In the genomic region with DNA sequence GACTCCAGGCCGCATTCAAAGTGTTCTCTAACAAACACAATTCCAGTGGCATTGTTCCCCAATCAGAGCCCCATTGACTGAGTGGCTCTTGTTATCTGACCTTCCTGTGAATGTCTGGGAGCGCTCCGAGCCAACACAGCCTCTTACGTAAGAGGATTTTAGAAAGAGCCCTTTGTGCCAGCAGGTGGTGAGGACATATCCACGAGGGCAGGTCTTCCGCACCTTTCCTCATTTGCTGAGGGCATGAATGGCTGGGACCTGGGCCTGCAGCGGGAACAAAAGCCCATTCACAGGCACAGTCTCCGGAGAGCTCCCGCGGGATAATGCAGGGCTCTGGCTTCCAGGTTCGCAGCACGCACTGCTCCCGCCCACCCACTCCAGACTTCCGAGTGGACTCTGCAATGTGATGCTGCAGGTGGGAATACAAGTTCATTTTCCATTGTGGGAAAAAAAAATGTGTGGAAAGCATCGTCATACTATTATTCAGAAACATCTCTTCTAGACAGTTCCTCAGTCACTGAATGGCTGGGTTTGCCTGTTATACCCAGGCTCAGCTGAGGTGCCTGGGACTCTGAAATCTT, we compare ENCODE assay signal across 14 cellular contexts.
DNase-seq lines count a peak whose midpoint lies in the region; ATAC-seq and TF ChIP-seq lines count a peak whose summit lies in the region.
"Had no signal": no experiment of that assay in that cellular context is flagged by ENCODE, and none has a peak within 500 bp of the region (broad histone marks: within the 10 kb centered on the region; RNA-seq: fewer than 3 reads in every experiment).

No MANE protein-coding gene starts in this region.

- in situ Hi-C loops in IMR-90 (cut with MboI; ENCODE audit: low sequenced_read_pairs): no loop called here
- in situ Hi-C loops in SK-MEL-5 (cut with HindIII; ENCODE audit: low pct_unique_long_range_greater_than_20kb, low sequenced_read_pairs): no loop called here

- dilution Hi-C loops in IMR-90 (cut with HindIII; ENCODE audit: low sequenced_read_pairs, unreplicated experiment): no loop called here

- H2AFZ ChIP-seq in IMR-90 (replicated peaks; ENCODE audit: low read length, poor library complexity): no peak overlapping the region

- no peak overlapping the region for H4K5ac ChIP-seq in IMR-90 (ENCODE audit: low read depth, low read length)

- no peak overlapping the region for H2BK120ac ChIP-seq in IMR-90 (ENCODE audit: low read depth, low read length)

- TF ChIP-seq POLR2A in IMR-90 (IDR thresholded peaks at IDR 0.05; ENCODE audit: low read depth, low read length): no peak

- H4K91ac ChIP-seq in IMR-90 (ENCODE audit: insufficient read depth, low read depth, low read length): no peak overlapping the region

- no peak overlapping the region for H3K18ac ChIP-seq in IMR-90 (ENCODE audit: low read depth, low read length)

- H4K20me1 ChIP-seq in IMR-90 (ENCODE audit: insufficient read depth, low read length): no peaks in the 10 kb centered on the region

- no peak overlapping the region for H3K4me3 Mint-ChIP-seq in progenitor cell of endocrine pancreas (ENCODE audit: low read depth)
- H3K4me3 Mint-ChIP-seq: activated T-cell treated with anti-CD3 and anti-CD28 coated beads, Interleukin-2, amount 50 U/mL, for 24 hours; memory B cell had no signal

- no peak overlapping the region for H3K9ac ChIP-seq in IMR-90 (ENCODE audit: low read depth, low read length)

- H3K9me3 Mint-ChIP-seq in progenitor cell of endocrine pancreas (ENCODE audit: low read depth): no peaks in the 10 kb centered on the region
- H3K9me3 Mint-ChIP-seq: activated T-cell treated with anti-CD3 and anti-CD28 coated beads, Interleukin-2, amount 50 U/mL, for 24 hours had no signal

- no peak overlapping the region for H3K56ac ChIP-seq in IMR-90 (ENCODE audit: extremely low read depth, insufficient read depth, low read length)

- TF ChIP-seq RAD21 in IMR-90 (IDR thresholded peaks at IDR 0.05; ENCODE audit: low read length): no peak

- peak overlapping the region; percentile 84 for H3K27ac Mint-ChIP-seq in progenitor cell of endocrine pancreas
- H3K27ac Mint-ChIP-seq: activated T-cell treated with anti-CD3 and anti-CD28 coated beads, Interleukin-2, amount 50 U/mL, for 24 hours; memory B cell had no signal

- no peak overlapping the region for H2BK15ac ChIP-seq in IMR-90 (ENCODE audit: low read depth, low read length)

- H3K14ac ChIP-seq in IMR-90 (replicated peaks; ENCODE audit: low read depth, low read length): no peak overlapping the region

- H3K27ac ChIP-seq in IMR-90 (ENCODE audit: insufficient read depth, low read length) (no peak overlapping the region), right cardiac atrium (ENCODE audit: low read length) (no peak overlapping the region)

- no peaks in the 10 kb centered on the region for H3K4me1 ChIP-seq in IMR-90 (ENCODE audit: control insufficient read depth, insufficient read depth, low read length)
- peaks cover 2% of the 10 kb centered on the region for H3K4me1 ChIP-seq in right cardiac atrium (ENCODE audit: control insufficient read depth, insufficient read depth, low read length)

- H3K36me3 Mint-ChIP-seq in progenitor cell of endocrine pancreas (ENCODE audit: insufficient read depth): no peaks in the 10 kb centered on the region
- H3K36me3 Mint-ChIP-seq: memory B cell had no signal

- CTCF ChIA-PET in IMR-90 (lab: Yijun Ruan, JAX): no interaction called here

- DNase-seq in IMR-90 (no peak), SK-MEL-5 (ENCODE audit: low read depth, low spot score) (peak; percentile 98), right cardiac atrium (peak; percentile 28 to 64 (median 47)), progenitor cell of endocrine pancreas (ENCODE audit: low spot score, unreplicated experiment) (no peak), AG08395 (ENCODE audit: low spot score) (no peak)
- DNase-seq: activated T-cell treated with anti-CD3 and anti-CD28 coated beads, Interleukin-2, amount 50 U/mL, for 24 hours; aorta; NCI-H1417 treated with DMSO at 0.1 percent for 48 hours had no signal

- H3K4me2 ChIP-seq in IMR-90 (ENCODE audit: low read depth, low read length): no peak overlapping the region

- H3K4me3 ChIP-seq in IMR-90 (ENCODE audit: insufficient read depth, low read depth, low read length) (no peak overlapping the region), right cardiac atrium (ENCODE audit: low read length) (no peak overlapping the region)

- ATAC-seq in IMR-90 (ENCODE audit: low read depth) (no peak), right cardiac atrium (peak; percentile 73 to 75), GM18867 (IDR thresholded peaks at IDR 0.05; ENCODE audit: unreplicated experiment) (no peak), GM21381 (IDR thresholded peaks at IDR 0.05; ENCODE audit: unreplicated experiment) (no peak), GM18868 (IDR thresholded peaks at IDR 0.05; ENCODE audit: unreplicated experiment) (no peak)
- ATAC-seq: activated CD4-positive, CD25-positive, alpha-beta regulatory T cell treated with anti-CD3 and anti-CD28 coated beads, Interleukin-2, amount 50 U/mL, for 24 hours; HCT116 had no signal

- TF ChIP-seq CTCF in IMR-90 (conservative IDR thresholded peaks at IDR 0.05; ENCODE audit: low read depth, low read length): no peak
- TF ChIP-seq CTCF in progenitor cell of endocrine pancreas (IDR thresholded peaks at IDR 0.05; ENCODE audit: unreplicated experiment): no peak

- peaks cover 10% of the 10 kb centered on the region for H3K4me1 Mint-ChIP-seq in progenitor cell of endocrine pancreas (ENCODE audit: low read depth)
- H3K4me1 Mint-ChIP-seq: memory B cell had no signal

- intact Hi-C loops in IMR-90 (cut with micrococcal nuclease) (no loop called here), right cardiac atrium (cut with DNase I) (no loop called here)

- H3K27me3 ChIP-seq in IMR-90 (ENCODE audit: control insufficient read depth, insufficient read depth, low read length) (peaks cover 2% of the 10 kb centered on the region; the same call in 1 of the 2 replicates), right cardiac atrium (ENCODE audit: control insufficient read depth, insufficient read depth) (no peaks in the 10 kb centered on the region)

- H2BK20ac ChIP-seq in IMR-90 (ENCODE audit: low read depth, low read length): no peak overlapping the region

- H3K9me3 ChIP-seq in IMR-90 (ENCODE audit: control insufficient read depth, insufficient read depth, low read length) (no peaks in the 10 kb centered on the region), right cardiac atrium (ENCODE audit: control insufficient read depth, low read length) (no peaks in the 10 kb centered on the region)

- no peak overlapping the region; the same call in 1 of the 2 replicates for H2AK5ac ChIP-seq in IMR-90 (ENCODE audit: low read depth, low read length)

- H2BK5ac ChIP-seq in IMR-90 (ENCODE audit: low read depth, low read length, poor library complexity, severe bottlenecking): no peak overlapping the region

- H2AK9ac ChIP-seq in IMR-90 (replicated peaks; ENCODE audit: low read depth, low read length, poor library complexity): peak overlapping the region; percentile 89

- no peaks in the 10 kb centered on the region for H3K79me1 ChIP-seq in IMR-90 (ENCODE audit: low read depth in 1 of 2, low read length in 2 of 2)

- BruUV-seq in IMR-90 (replicated peaks; lab: Mats Ljungman, UMichigan): no TSS peak

- no peaks in the 10 kb centered on the region for H3K27me3 Mint-ChIP-seq in progenitor cell of endocrine pancreas
- H3K27me3 Mint-ChIP-seq: activated T-cell treated with anti-CD3 and anti-CD28 coated beads, Interleukin-2, amount 50 U/mL, for 24 hours had no signal

- H4K8ac ChIP-seq in IMR-90 (ENCODE audit: low read depth in 2 of 2, low read length in 2 of 2): no peak overlapping the region

- H3K4ac ChIP-seq in IMR-90 (ENCODE audit: low read depth, low read length): no peak overlapping the region

- no peaks in the 10 kb centered on the region for H3K36me3 ChIP-seq in IMR-90 (ENCODE audit: control insufficient read depth, insufficient read depth, low read length)

- H3K23ac ChIP-seq in IMR-90 (ENCODE audit: low read depth, low read length): no peak overlapping the region

- WGBS in IMR-90 (ENCODE audit: extremely low coverage in 2 of 2, insufficient read length in 1 of 2), 2 experiments: 84% methylated on average over 9 of the region's 15 CpGs; no CpG with 5 or more reads in 1 of the 2 experiments
- 45% methylated on average over 15 of the region's 15 CpGs for WGBS in right cardiac atrium

- POLR2A ChIA-PET in IMR-90 (lab: Charles Lee; ENCODE audit: unreplicated experiment): no interaction called here

- H3K9me1 ChIP-seq in IMR-90 (ENCODE audit: insufficient read depth, low read length): 0 out of 2 replicates have a peak, but pooled peaks cover 3% of the 10 kb centered on the region

TF ChIP-seq in IMR-90, 13 proteins besides CTCF, POLR2A, EP300 and RAD21 (continues in another document):
- no peak for TF ChIP-seq MAFK (IDR thresholded peaks at IDR 0.05; ENCODE audit: low read depth, low read length)
- no peak for TF ChIP-seq CEBPB (IDR thresholded peaks at IDR 0.05; ENCODE audit: low read depth, low read length)
- no peak for TF ChIP-seq SMC3 (IDR thresholded peaks at IDR 0.05; ENCODE audit: low read depth, low read length)
- TF ChIP-seq, protein P1, sequence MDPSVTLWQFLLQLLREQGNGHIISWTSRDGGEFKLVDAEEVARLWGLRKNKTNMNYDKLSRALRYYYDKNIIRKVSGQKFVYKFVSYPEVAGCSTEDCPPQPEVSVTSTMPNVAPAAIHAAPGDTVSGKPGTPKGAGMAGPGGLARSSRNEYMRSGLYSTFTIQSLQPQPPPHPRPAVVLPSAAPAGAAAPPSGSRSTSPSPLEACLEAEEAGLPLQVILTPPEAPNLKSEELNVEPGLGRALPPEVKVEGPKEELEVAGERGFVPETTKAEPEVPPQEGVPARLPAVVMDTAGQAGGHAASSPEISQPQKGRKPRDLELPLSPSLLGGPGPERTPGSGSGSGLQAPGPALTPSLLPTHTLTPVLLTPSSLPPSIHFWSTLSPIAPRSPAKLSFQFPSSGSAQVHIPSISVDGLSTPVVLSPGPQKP (IDR thresholded peaks at IDR 0.05; ENCODE audit: borderline replicate concordance, low read depth, low read length): no peak
- TF ChIP-seq RCOR1 (IDR thresholded peaks at IDR 0.05; ENCODE audit: insufficient replicate concordance, low read length): no peak
- TF ChIP-seq, protein P2, sequence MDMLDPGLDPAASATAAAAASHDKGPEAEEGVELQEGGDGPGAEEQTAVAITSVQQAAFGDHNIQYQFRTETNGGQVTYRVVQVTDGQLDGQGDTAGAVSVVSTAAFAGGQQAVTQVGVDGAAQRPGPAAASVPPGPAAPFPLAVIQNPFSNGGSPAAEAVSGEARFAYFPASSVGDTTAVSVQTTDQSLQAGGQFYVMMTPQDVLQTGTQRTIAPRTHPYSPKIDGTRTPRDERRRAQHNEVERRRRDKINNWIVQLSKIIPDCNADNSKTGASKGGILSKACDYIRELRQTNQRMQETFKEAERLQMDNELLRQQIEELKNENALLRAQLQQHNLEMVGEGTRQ (IDR thresholded peaks at IDR 0.05; ENCODE audit: low read depth, low read length): no peak
- TF ChIP-seq MXI1 (IDR thresholded peaks at IDR 0.05; ENCODE audit: borderline replicate concordance, low read depth, low read length): no peak
- no peak for TF ChIP-seq CHD1 (IDR thresholded peaks at IDR 0.05; ENCODE audit: low read depth, low read length)
- TF ChIP-seq MAZ (IDR thresholded peaks at IDR 0.05; ENCODE audit: borderline replicate concordance, low read depth, low read length): no peak
- no peak for TF ChIP-seq RFX5 (IDR thresholded peaks at IDR 0.05; ENCODE audit: low read depth, low read length)

Comparison
In these comparisons a context has a peak if more than half of its experiments do, and no peak if none do; other contexts are left out.
1. ATAC-seq: peak in right cardiac atrium (2 of 2); none in IMR-90 (single experiment), GM18867 (single experiment), GM21381 (single experiment) and GM18868 (single experiment).
2. DNase-seq: peak in SK-MEL-5 (single experiment) and right cardiac atrium (3 of 3); none in IMR-90 (single experiment), progenitor cell of endocrine pancreas (single experiment) and AG08395 (single experiment).